8 cellular contexts compared by ENCODE assay signal in genomic region chr11:8910662-8911039, GRCh38. TPM values are rescaled to one million over a fixed set of nuclear protein-coding genes. Genes with fewer than 3 reads are reported as not detected.
A peak's percentile ranks its signal among the peaks of the same experiment; 100 is the strongest.
DNase-seq lines count a peak whose midpoint lies in the region; ATAC-seq and TF ChIP-seq lines count a peak whose summit lies in the region.

No MANE protein-coding gene starts in this region.

- intact Hi-C loops in Calu3 (cut with micrococcal nuclease; ENCODE audit: unreplicated experiment), result no loop called here
- intact Hi-C loops in activated CD4-positive, alpha-beta memory T cell treated with anti-CD3 and anti-CD28 coated beads for 36 hours (cut with micrococcal nuclease), result loop anchor here (1.0 to 5.0 kb wide), 8 partner anchors 54 to 656 kb away; partner anchors contain the start of gene TMEM9B

- H3K9me3 ChIP-seq in iPS DF 6.9 (ENCODE audit: control insufficient read depth, insufficient read depth, low read length), result no peaks in the 10 kb centered on the region

- H3K4me3 Mint-ChIP-seq in Calu3 (ENCODE audit: low read depth, unreplicated experiment), result peak overlapping the region; percentile 85
- peak overlapping the region; percentile 94 for H3K4me3 Mint-ChIP-seq in activated CD4-positive, alpha-beta memory T cell treated with anti-CD3 and anti-CD28 coated beads for 36 hours
- peak overlapping the region; percentile 88 for H3K4me3 Mint-ChIP-seq in stimulated activated naive CD8-positive, alpha-beta T cell treated with anti-CD3 and anti-CD28 coated beads, Interleukin-15, Interleukin-2, amounts not matched to agents 100 ng/mL and 50 ng/mL, for 24 hours

- H3K4me1 Mint-ChIP-seq in Calu3 (ENCODE audit: low read depth, unreplicated experiment), result peaks cover 31% of the 10 kb centered on the region
- H3K4me1 Mint-ChIP-seq in activated CD4-positive, alpha-beta memory T cell treated with anti-CD3 and anti-CD28 coated beads for 36 hours (ENCODE audit: low read depth), result peaks cover 46% of the 10 kb centered on the region
- peaks cover 55% of the 10 kb centered on the region for H3K4me1 Mint-ChIP-seq in stimulated activated naive CD8-positive, alpha-beta T cell treated with anti-CD3 and anti-CD28 coated beads, Interleukin-15, Interleukin-2, amounts not matched to agents 100 ng/mL and 50 ng/mL, for 24 hours (ENCODE audit: low read depth)

- ATAC-seq in HG02798 (IDR thresholded peaks at IDR 0.05; ENCODE audit: poor library complexity, unreplicated experiment), result peak; percentile 17

- no peaks in the 10 kb centered on the region for H3K27me3 Mint-ChIP-seq in Calu3 (ENCODE audit: unreplicated experiment)
- no peaks in the 10 kb centered on the region for H3K27me3 Mint-ChIP-seq in activated CD4-positive, alpha-beta memory T cell treated with anti-CD3 and anti-CD28 coated beads for 36 hours
- H3K27me3 Mint-ChIP-seq in stimulated activated naive CD8-positive, alpha-beta T cell treated with anti-CD3 and anti-CD28 coated beads, Interleukin-15, Interleukin-2, amounts not matched to agents 100 ng/mL and 50 ng/mL, for 24 hours, result no peaks in the 10 kb centered on the region

- no peak overlapping the region for H3K27ac ChIP-seq in iPS DF 6.9 (ENCODE audit: low read length)

- no TSS peak for BruUV-seq in Calu3 (replicated peaks; lab: Mats Ljungman, UMichigan)

- DNase-seq in Calu3, result no peak
- DNase-seq in activated CD4-positive, alpha-beta memory T cell treated with anti-CD3 and anti-CD28 coated beads for 36 hours, result no peak
- no peak for DNase-seq in iPS DF 6.9 (ENCODE audit: low read depth, low spot score)
- no peak for DNase-seq in COLO668 (lab: John Stamatoyannopoulos, UW; ENCODE audit: unreplicated experiment)
- DNase-seq in GM10266 (ENCODE audit: extremely low spot score), result no peak
- no peak for DNase-seq in pons (ENCODE audit: low spot score)

- CTCF ChIA-PET in Calu3 (lab: Charles Lee), result interaction anchor here (0.5 to 1.3 kb wide), 5 partner anchors 49 to 1040 kb away, joined by 3 to 6 read pairs (median 4); no protein-coding TSS in a partner anchor
- CTCF ChIA-PET in activated CD4-positive, alpha-beta memory T cell treated with anti-CD3 and anti-CD28 coated beads for 36 hours (lab: Charles Lee), result interaction anchor here (1.0 to 5.1 kb wide), 2 partner anchors 49 kb away, joined by 3 to 62 read pairs; no protein-coding TSS in a partner anchor

- H3K36me3 ChIP-seq in iPS DF 6.9 (ENCODE audit: control insufficient read depth, insufficient read depth, low read length), result no peaks in the 10 kb centered on the region

- H3K27ac Mint-ChIP-seq in Calu3 (ENCODE audit: unreplicated experiment), result peak overlapping the region; percentile 32
- H3K27ac Mint-ChIP-seq in activated CD4-positive, alpha-beta memory T cell treated with anti-CD3 and anti-CD28 coated beads for 36 hours, result peak overlapping the region; percentile 18
- H3K27ac Mint-ChIP-seq in stimulated activated naive CD8-positive, alpha-beta T cell treated with anti-CD3 and anti-CD28 coated beads, Interleukin-15, Interleukin-2, amounts not matched to agents 100 ng/mL and 50 ng/mL, for 24 hours, result no peak overlapping the region

- H3K9me3 Mint-ChIP-seq in Calu3 (ENCODE audit: low read depth, unreplicated experiment), result no peaks in the 10 kb centered on the region
- H3K9me3 Mint-ChIP-seq in activated CD4-positive, alpha-beta memory T cell treated with anti-CD3 and anti-CD28 coated beads for 36 hours, result no peaks in the 10 kb centered on the region
- no peaks in the 10 kb centered on the region for H3K9me3 Mint-ChIP-seq in stimulated activated naive CD8-positive, alpha-beta T cell treated with anti-CD3 and anti-CD28 coated beads, Interleukin-15, Interleukin-2, amounts not matched to agents 100 ng/mL and 50 ng/mL, for 24 hours

- no peaks in the 10 kb centered on the region; the same call in 1 of the 2 replicates for H3K4me1 ChIP-seq in iPS DF 6.9 (ENCODE audit: control insufficient read depth, insufficient read depth, low read length)

- H3K36me3 Mint-ChIP-seq in Calu3 (ENCODE audit: insufficient read depth, unreplicated experiment), result peaks cover 22% of the 10 kb centered on the region
- peaks cover 6% of the 10 kb centered on the region for H3K36me3 Mint-ChIP-seq in activated CD4-positive, alpha-beta memory T cell treated with anti-CD3 and anti-CD28 coated beads for 36 hours
- H3K36me3 Mint-ChIP-seq in stimulated activated naive CD8-positive, alpha-beta T cell treated with anti-CD3 and anti-CD28 coated beads, Interleukin-15, Interleukin-2, amounts not matched to agents 100 ng/mL and 50 ng/mL, for 24 hours (ENCODE audit: low read depth), result peaks cover 17% of the 10 kb centered on the region

- POLR2A ChIA-PET in activated CD4-positive, alpha-beta memory T cell treated with anti-CD3 and anti-CD28 coated beads for 36 hours (lab: Charles Lee), result interaction anchor here (0.6 to 3.3 kb wide), 2 partner anchors 43 to 54 kb away, joined by 3 to 9 read pairs; partner anchors contain the start of gene TMEM9B

- TF ChIP-seq CTCF in Calu3 (IDR thresholded peaks at IDR 0.05; ENCODE audit: unreplicated experiment) (no peak), GM10266 (IDR thresholded peaks at IDR 0.05; ENCODE audit: control insufficient read depth, insufficient read depth, low read depth, missing control alignments) (no peak)

- no peaks in the 10 kb centered on the region for H3K27me3 ChIP-seq in iPS DF 6.9 (ENCODE audit: control insufficient read depth, insufficient read depth, low read length)

- no CpG with 5 or more reads among the region's 22 CpGs for WGBS in iPS DF 6.9 (ENCODE audit: insufficient coverage, insufficient read length)

- peak overlapping the region; percentile 36; the same call in 1 of the 2 replicates for H3K4me3 ChIP-seq in iPS DF 6.9 (ENCODE audit: low read length)

RNA-seq across cellular contexts. Expression of gene AKIP1, which starts 0.3 kb away (rescaled TPM):
- total RNA-seq in Calu3 (2022), result 23.0 and 26.8 TPM in 2 replicates
- total RNA-seq in activated CD4-positive, alpha-beta memory T cell treated with anti-CD3 and anti-CD28 coated beads for 36 hours, result 10 to 100 TPM; 37.9 to 39.9 TPM

RNA-seq across cellular contexts. Expression of gene C11orf16, which starts 22.1 kb away (rescaled TPM):
- total RNA-seq in Calu3 (2022), result not detected in 2 replicates
- not detected for total RNA-seq in activated CD4-positive, alpha-beta memory T cell treated with anti-CD3 and anti-CD28 coated beads for 36 hours

RNA-seq across cellular contexts. Expression of gene ASCL3, which starts 32.2 kb away (rescaled TPM):
- total RNA-seq in Calu3 (2022), result not detected in 2 replicates
- not detected for total RNA-seq in activated CD4-positive, alpha-beta memory T cell treated with anti-CD3 and anti-CD28 coated beads for 36 hours

RNA-seq across cellular contexts. Expression of gene TMEM9B, which starts 53.6 kb away (rescaled TPM):
- 31.3 and 31.5 TPM in 2 replicates for total RNA-seq in Calu3 (2022)
- total RNA-seq in activated CD4-positive, alpha-beta memory T cell treated with anti-CD3 and anti-CD28 coated beads for 36 hours, result 10 to 100 TPM; 17.5 to 19.1 TPM
